Comparison of ENCODE assay signal across 17 cellular contexts in the genomic region with DNA sequence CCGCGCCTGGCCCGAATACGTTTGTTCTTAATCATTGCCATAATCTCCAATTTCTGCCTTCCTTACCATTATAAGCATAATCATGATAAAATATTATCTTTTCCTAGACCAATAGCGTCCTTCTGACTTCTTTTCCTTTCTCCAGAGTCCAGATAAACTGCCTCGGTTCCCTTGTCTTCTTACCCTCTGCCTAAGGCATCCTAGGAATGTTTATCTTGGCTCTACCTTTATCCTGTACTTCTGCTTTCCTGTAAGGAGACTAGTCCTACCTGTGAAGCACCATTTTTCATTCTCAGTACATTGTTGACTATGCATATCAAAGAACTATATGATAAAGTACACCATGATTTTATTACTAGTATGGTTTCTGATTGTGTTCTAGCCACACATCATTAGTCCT. TPM values are rescaled to one million over a fixed set of nuclear protein-coding genes. Genes with fewer than 3 reads are reported as not detected.
"Had no signal": no experiment of that assay in that cellular context is flagged by ENCODE, and none has a peak within 500 bp of the region (broad histone marks: within the 10 kb centered on the region; RNA-seq: fewer than 3 reads in every experiment).

No MANE protein-coding gene starts in this region.

RNA-seq across cellular contexts. Expression of a gene that starts 18.7 kb away (rescaled TPM):
- total RNA-seq: activated B cell treated with CpG ODN at 0.5 μM for 24 hours; activated CD4-positive, alpha-beta memory T cell treated with anti-CD3 and anti-CD28 coated beads for 36 hours; activated CD8-positive, alpha-beta memory T cell treated with anti-CD3 and anti-CD28 coated beads for 36 hours; activated CD8-positive, alpha-beta memory T cell treated with anti-CD3 and anti-CD28 coated beads, Interleukin-2, amount 10 ng/mL, durations not matched to agents 7 days and 5 days; activated CD8-positive, alpha-beta T cell treated with anti-CD3 and anti-CD28 coated beads, Interleukin-2, amount 10 ng/mL, durations not matched to agents 7 days and 5 days; activated naive CD4-positive, alpha-beta T cell treated with anti-CD3 and anti-CD28 coated beads for 36 hours; activated naive CD8-positive, alpha-beta T cell treated with anti-CD3 and anti-CD28 coated beads for 36 hours; activated T-helper 1 cell treated with anti-CD3 and anti-CD28 coated beads, Interleukin-12 subunit alpha, Interleukin-12 subunit beta, Interleukin-2, Interleukin-4 antibody, amounts not matched to agents 30 ng/mL and 10 ng/mL and 1 ng/mL, durations not matched to agents 14 hours and 24 hours and 36 hours; activated T-helper 2 cell treated with anti-CD3 and anti-CD28 coated beads, Interferon-gamma antibody, Interleukin-2, Interleukin-4, amounts not matched to agents 10 μg/mL and 5 μg/mL and 100 μg/mL, durations not matched to agents 14 hours and 24 hours and 36 hours; adrenal gland; aorta; breast epithelium; cardiac muscle cell; colonic mucosa; esophagus mucosa; frontal cortex; T-helper 17 cell had no signal
- polyA plus RNA-seq: adrenal gland, aorta had no signal
